In the genomic region with DNA sequence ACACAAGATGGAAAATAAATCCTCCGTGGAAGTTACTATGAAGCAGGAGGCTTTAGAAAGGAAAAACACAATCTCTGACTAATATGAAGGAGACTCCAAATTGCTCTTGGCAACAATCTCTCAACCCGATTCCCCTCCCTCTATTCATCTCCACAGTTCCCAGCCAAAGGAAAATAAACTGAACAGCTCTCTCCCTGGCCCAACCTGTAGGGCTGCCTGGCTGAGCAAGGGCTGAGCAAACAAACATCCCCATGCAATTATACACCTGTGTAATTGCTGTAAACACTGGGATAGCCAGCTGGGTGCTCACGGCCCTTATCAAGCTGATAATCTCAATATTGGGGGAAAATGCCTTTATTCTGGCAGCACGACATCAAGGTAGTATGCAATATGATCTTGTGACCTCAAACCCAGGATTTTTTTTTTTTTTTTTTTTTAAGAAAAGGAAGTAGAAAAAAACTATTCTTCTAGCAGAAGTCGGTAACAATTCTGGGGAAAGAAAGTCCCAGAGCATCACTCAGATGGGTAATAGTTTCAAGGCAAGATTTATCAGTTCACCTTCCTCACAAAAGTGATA, we compare ENCODE assay signal across 10 cellular contexts.
DNase-seq lines count a peak whose midpoint lies in the region; ATAC-seq and TF ChIP-seq lines count a peak whose summit lies in the region.
"Had no signal": no experiment of that assay in that cellular context is flagged by ENCODE, and none has a peak within 500 bp of the region (broad histone marks: within the 10 kb centered on the region; RNA-seq: fewer than 3 reads in every experiment).

No MANE protein-coding gene starts in this region.

- H3K4me3 ChIP-seq in MG63: no peak overlapping the region
- no peak overlapping the region for H3K4me3 ChIP-seq in esophagus (ENCODE audit: low read depth in 1 of 2, low read length in 2 of 2)
- H3K4me3 ChIP-seq in spleen: no peak overlapping the region
- no peak overlapping the region for H3K4me3 ChIP-seq in sigmoid colon
- no peak overlapping the region for H3K4me3 ChIP-seq in SJCRH30

- 12 to 19% methylated on average over 5 of the region's 5 CpGs for WGBS in esophagus, 2 donors
- WGBS in spleen, 5 donors: 39 to 49% (median 46%) methylated on average over 5 of the region's 5 CpGs
- WGBS in sigmoid colon, 2 donors: 4 to 32% methylated on average over 5 of the region's 5 CpGs

- H3K9me3 ChIP-seq in MG63: no peaks in the 10 kb centered on the region
- no peaks in the 10 kb centered on the region for H3K9me3 ChIP-seq in esophagus (ENCODE audit: control insufficient read depth in 2 of 2, insufficient read depth in 1 of 2, low read depth in 1 of 2, low read length in 1 of 2)
- H3K9me3 ChIP-seq in spleen: no peaks in the 10 kb centered on the region
- no peaks in the 10 kb centered on the region for H3K9me3 ChIP-seq in sigmoid colon
- H3K9me3 ChIP-seq in SJCRH30 (replicated peaks): no peaks in the 10 kb centered on the region

- TF ChIP-seq CTCF in spleen (IDR thresholded peaks at IDR 0.05 in 8 of 11, conservative IDR thresholded peaks at IDR 0.05 in 3 of 11) (no peak), sigmoid colon (IDR thresholded peaks at IDR 0.05) (no peak)

- H3K36me3 ChIP-seq in MG63 (no peaks in the 10 kb centered on the region), esophagus (ENCODE audit: control insufficient read depth in 2 of 2, insufficient read depth in 2 of 2, low read length in 1 of 2) (no peaks in the 10 kb centered on the region), spleen (no peaks in the 10 kb centered on the region), sigmoid colon (no peaks in the 10 kb centered on the region), SJCRH30 (no peaks in the 10 kb centered on the region)

- no peak for ATAC-seq in GM21737 (IDR thresholded peaks at IDR 0.05; ENCODE audit: unreplicated experiment)

- TF ChIP-seq POLR2A in spleen (IDR thresholded peaks at IDR 0.05): no peak
- TF ChIP-seq POLR2A in sigmoid colon (IDR thresholded peaks at IDR 0.05): no peak

- intact Hi-C loops in spleen (cut with DNase I; ENCODE audit: low total_unique reads) (no loop called here), sigmoid colon (cut with DNase I) (no loop called here)

- H3K27ac ChIP-seq in esophagus (ENCODE audit: low read depth in 2 of 2, low read length in 1 of 2) (peak overlapping the region; percentile 75 to 92), spleen (no peak overlapping the region), sigmoid colon (peak overlapping the region in 1 of 4 donors; percentile 23), SJCRH30 (no peak overlapping the region)

- peak; percentile 43 for DNase-seq in MG63
- peak; percentile 63 for DNase-seq in NCI-H510A (lab: John Stamatoyannopoulos, UW)
- peak; percentile 37 for DNase-seq in spleen
- no peak for DNase-seq in sigmoid colon
- DNase-seq in SJCRH30: no peak
- DNase-seq in stimulated activated naive CD4-positive, alpha-beta T cell (lab: John Stamatoyannopoulos, UW): no peak
- DNase-seq: anterior cingulate cortex; stimulated activated CD4-positive, alpha-beta T cell treated with anti-CD3 and anti-CD28 coated beads, Interleukin-4, amount 100 ng/mL, for 1 hour had no signal

- H3K27me3 ChIP-seq in MG63 (peaks cover 10% of the 10 kb centered on the region), esophagus (ENCODE audit: control insufficient read depth in 1 of 2, insufficient read depth in 2 of 2, low read length in 2 of 2) (no peaks in the 10 kb centered on the region), spleen (replicated peaks in 1 of 7) (peaks cover 0 to 53% (median 25%) of the 10 kb centered on the region in 7 donors), sigmoid colon (peaks cover 9 to 36% (median 29%) of the 10 kb centered on the region in 3 donors), SJCRH30 (no peaks in the 10 kb centered on the region)

- H3K4me1 ChIP-seq in esophagus (ENCODE audit: control insufficient read depth in 2 of 2, insufficient read depth in 2 of 2, low read length in 1 of 2): peaks cover 2 to 10% of the 10 kb centered on the region in 2 donors
- peaks cover 0 to 61% (median 28%) of the 10 kb centered on the region in 6 donors for H3K4me1 ChIP-seq in spleen
- peaks cover 0 to 21% (median 20%) of the 10 kb centered on the region in 4 donors for H3K4me1 ChIP-seq in sigmoid colon
- H3K4me1 ChIP-seq in SJCRH30: no peaks in the 10 kb centered on the region

- TF ChIP-seq EP300 in sigmoid colon (IDR thresholded peaks at IDR 0.05): no peak

Comparison
In these comparisons a context has a peak if more than half of its experiments do, and no peak if none do; other contexts are left out.
1. DNase-seq: peak in MG63 (single experiment), NCI-H510A (single experiment) and spleen (single experiment); none in sigmoid colon (single experiment), SJCRH30 (0 of 2) and stimulated activated naive CD4-positive, alpha-beta T cell (0 of 6).
2. H3K27ac ChIP-seq: peak in esophagus (2 of 2); none in spleen (0 of 8) and SJCRH30 (single experiment).